Comparison of ENCODE assay signal across 18 cellular contexts in genomic region chr1:246921481-246921880, GRCh38. TPM values are rescaled to one million over a fixed set of nuclear protein-coding genes. Genes with fewer than 3 reads are reported as not detected.
DNase-seq lines count a peak whose midpoint lies in the region; ATAC-seq, FAIRE-seq and TF ChIP-seq lines count a peak whose summit lies in the region.
"Had no signal": no experiment of that assay in that cellular context is flagged by ENCODE, and none has a peak within 500 bp of the region (broad histone marks: within the 10 kb centered on the region; RNA-seq: fewer than 3 reads in every experiment).

No MANE protein-coding gene starts in this region.

- peaks cover 1% of the 10 kb centered on the region for H3K36me3 ChIP-seq in astrocyte (ENCODE audit: insufficient read depth, low read length)

- H3K27ac Mint-ChIP-seq in natural killer cell, result no peak overlapping the region
- H3K27ac Mint-ChIP-seq in natural killer cell treated with Interleukin-12 subunit alpha and Interleukin-12 subunit beta and Interleukin-15 and Interleukin-18, amount 100 ng/mL, for 72 hours, result no peak overlapping the region
- H3K27ac Mint-ChIP-seq in astrocyte (ENCODE audit: unreplicated experiment), result peak overlapping the region; percentile 5
- peak overlapping the region; percentile 44 for H3K27ac Mint-ChIP-seq in mesothelial cell of epicardium
- no peak overlapping the region for H3K27ac Mint-ChIP-seq in stimulated activated naive B cell treated with anti-CD40 and anti-IgM and Interleukin-4, amounts not matched to agents 10 μg/mL and 1 μg/mL and 100 μg/mL, for 72 hours
- H3K27ac Mint-ChIP-seq: H9 had no signal

- no peak for FAIRE-seq in astrocyte (lab: Jason Lieb, UNC)
- FAIRE-seq: A549 had no signal

- intact Hi-C loops in natural killer cell (cut with micrococcal nuclease) (no loop called here), posterior vena cava (cut with DNase I) (no loop called here)

- TF ChIP-seq CTCF in natural killer cell (IDR thresholded peaks at IDR 0.05), result no peak
- TF ChIP-seq CTCF in astrocyte (IDR thresholded peaks at IDR 0.05; ENCODE audit: insufficient read depth, low read depth, low read length), result no peak
- TF ChIP-seq CTCF in mesothelial cell of epicardium (IDR thresholded peaks at IDR 0.05; ENCODE audit: unreplicated experiment), result no peak

- no peak overlapping the region for H3K9ac ChIP-seq in astrocyte (ENCODE audit: low read length)

- H3K9me3 ChIP-seq in astrocyte (ENCODE audit: insufficient read depth, low read depth, low read length), result no peaks in the 10 kb centered on the region
- H3K9me3 ChIP-seq: SJSA1 had no signal

- no peaks in the 10 kb centered on the region for H3K36me3 Mint-ChIP-seq in natural killer cell
- H3K36me3 Mint-ChIP-seq in natural killer cell treated with Interleukin-12 subunit alpha and Interleukin-12 subunit beta and Interleukin-15 and Interleukin-18, amount 100 ng/mL, for 72 hours, result peaks cover 10% of the 10 kb centered on the region
- peaks cover 6% of the 10 kb centered on the region for H3K36me3 Mint-ChIP-seq in astrocyte (ENCODE audit: low read depth, unreplicated experiment)
- peaks cover 9% of the 10 kb centered on the region for H3K36me3 Mint-ChIP-seq in mesothelial cell of epicardium
- peaks cover 10 to 25% of the 10 kb centered on the region in 2 donors for H3K36me3 Mint-ChIP-seq in stimulated activated naive B cell treated with anti-CD40 and anti-IgM and Interleukin-4, amounts not matched to agents 10 μg/mL and 1 μg/mL and 100 μg/mL, for 72 hours

- DNase-seq in natural killer cell (no peak), astrocyte (ENCODE audit: low read depth) (peak; percentile 12), mesothelial cell of epicardium (ENCODE audit: low spot score in 2 of 2, unreplicated experiment in 2 of 2) (no peak), posterior vena cava (ENCODE audit: low spot score) (no peak), HCEC 1CT (no peak)
- DNase-seq in natural killer cell treated with Interleukin-12 subunit alpha and Interleukin-12 subunit beta and Interleukin-15 and Interleukin-18, amount 100 ng/mL, for 72 hours (ENCODE audit: low spot score), result no peak
- DNase-seq in stimulated activated CD4-positive, alpha-beta T cell treated with anti-CD3 and anti-CD28 coated beads, Interleukin-4, amount 100 ng/mL, for 4 hours, result no peak
- DNase-seq in stimulated activated naive B cell treated with anti-CD40 and anti-IgM and Interleukin-4, amounts not matched to agents 10 μg/mL and 1 μg/mL and 100 μg/mL, for 72 hours, result no peak
- DNase-seq: H9, NCI-H1436, NCI-H2029, NCI-H2171 treated with DMSO at 0.1 percent for 48 hours, NCI-H446 treated with DMSO at 0.1 percent for 48 hours, NCI-H774 had no signal

- no peak for ATAC-seq in natural killer cell
- ATAC-seq in natural killer cell treated with Interleukin-12 subunit alpha and Interleukin-12 subunit beta and Interleukin-15 and Interleukin-18, amount 100 ng/mL, for 72 hours, result no peak
- ATAC-seq in stimulated activated naive B cell treated with anti-CD40 and anti-IgM and Interleukin-4, amounts not matched to agents 10 μg/mL and 1 μg/mL and 100 μg/mL, for 72 hours (replicated peaks), result no peak
- ATAC-seq: A549 had no signal

- peak overlapping the region; percentile 19 for H3K4me3 Mint-ChIP-seq in natural killer cell
- no peak overlapping the region for H3K4me3 Mint-ChIP-seq in natural killer cell treated with Interleukin-12 subunit alpha and Interleukin-12 subunit beta and Interleukin-15 and Interleukin-18, amount 100 ng/mL, for 72 hours
- H3K4me3 Mint-ChIP-seq in astrocyte (ENCODE audit: unreplicated experiment), result peak overlapping the region; percentile 37
- H3K4me3 Mint-ChIP-seq in mesothelial cell of epicardium, result no peak overlapping the region
- H3K4me3 Mint-ChIP-seq in stimulated activated naive B cell treated with anti-CD40 and anti-IgM and Interleukin-4, amounts not matched to agents 10 μg/mL and 1 μg/mL and 100 μg/mL, for 72 hours, result no peak overlapping the region
- H3K4me3 Mint-ChIP-seq: H9 had no signal

- H4K20me1 ChIP-seq in astrocyte (ENCODE audit: insufficient read depth, low read length), result peaks cover 75% of the 10 kb centered on the region

- no peak overlapping the region for H3K4me3 ChIP-seq in astrocyte (ENCODE audit: insufficient read depth, low read depth, low read length)
- H3K4me3 ChIP-seq: A549, SJSA1 had no signal

- no peaks in the 10 kb centered on the region for H3K27me3 ChIP-seq in astrocyte (ENCODE audit: insufficient read depth, low read length)
- H3K27me3 ChIP-seq: SJSA1 had no signal

- no peak overlapping the region for H2AFZ ChIP-seq in astrocyte (ENCODE audit: low read depth, low read length)

- no peaks in the 10 kb centered on the region for H3K4me1 ChIP-seq in astrocyte (ENCODE audit: insufficient read depth, low read length)
- H3K4me1 ChIP-seq: A549 had no signal

- H3K27ac ChIP-seq in astrocyte (ENCODE audit: low read depth, low read length), result no peak overlapping the region
- H3K27ac ChIP-seq: A549, C4-2B, HL-60, SJSA1 had no signal

- H3K9me3 Mint-ChIP-seq in natural killer cell, result no peaks in the 10 kb centered on the region
- H3K9me3 Mint-ChIP-seq in natural killer cell treated with Interleukin-12 subunit alpha and Interleukin-12 subunit beta and Interleukin-15 and Interleukin-18, amount 100 ng/mL, for 72 hours, result no peaks in the 10 kb centered on the region
- peaks cover 4% of the 10 kb centered on the region for H3K9me3 Mint-ChIP-seq in astrocyte (ENCODE audit: unreplicated experiment)
- peaks cover 5% of the 10 kb centered on the region for H3K9me3 Mint-ChIP-seq in mesothelial cell of epicardium
- peaks cover 0 to 1% of the 10 kb centered on the region in 2 donors for H3K9me3 Mint-ChIP-seq in stimulated activated naive B cell treated with anti-CD40 and anti-IgM and Interleukin-4, amounts not matched to agents 10 μg/mL and 1 μg/mL and 100 μg/mL, for 72 hours
- H3K9me3 Mint-ChIP-seq: H9 had no signal

- H3K79me2 ChIP-seq in astrocyte (ENCODE audit: insufficient read depth, low read length), result peaks cover 97% of the 10 kb centered on the region

- no peak overlapping the region for H3K4me2 ChIP-seq in astrocyte (ENCODE audit: low read length)
- H3K4me2 ChIP-seq: A549 had no signal

- H3K4me1 Mint-ChIP-seq in natural killer cell, result peaks cover 42% of the 10 kb centered on the region in 2 donors
- H3K4me1 Mint-ChIP-seq in natural killer cell treated with Interleukin-12 subunit alpha and Interleukin-12 subunit beta and Interleukin-15 and Interleukin-18, amount 100 ng/mL, for 72 hours (ENCODE audit: low read depth in 2 of 2), result peaks cover 11 to 32% of the 10 kb centered on the region in 2 donors
- peaks cover 4% of the 10 kb centered on the region for H3K4me1 Mint-ChIP-seq in astrocyte (ENCODE audit: low read depth, unreplicated experiment)
- peaks cover 6% of the 10 kb centered on the region for H3K4me1 Mint-ChIP-seq in mesothelial cell of epicardium
- peaks cover 8 to 36% of the 10 kb centered on the region in 2 donors for H3K4me1 Mint-ChIP-seq in stimulated activated naive B cell treated with anti-CD40 and anti-IgM and Interleukin-4, amounts not matched to agents 10 μg/mL and 1 μg/mL and 100 μg/mL, for 72 hours

- H3K27me3 Mint-ChIP-seq in natural killer cell (ENCODE audit: low read depth in 2 of 2) (no peaks in the 10 kb centered on the region), astrocyte (ENCODE audit: low read depth, unreplicated experiment) (no peaks in the 10 kb centered on the region), mesothelial cell of epicardium (ENCODE audit: low read depth) (no peaks in the 10 kb centered on the region)
- no peaks in the 10 kb centered on the region for H3K27me3 Mint-ChIP-seq in natural killer cell treated with Interleukin-12 subunit alpha and Interleukin-12 subunit beta and Interleukin-15 and Interleukin-18, amount 100 ng/mL, for 72 hours
- no peaks in the 10 kb centered on the region for H3K27me3 Mint-ChIP-seq in stimulated activated naive B cell treated with anti-CD40 and anti-IgM and Interleukin-4, amounts not matched to agents 10 μg/mL and 1 μg/mL and 100 μg/mL, for 72 hours

RNA-seq across cellular contexts. Expression of gene AHCTF1, which starts 10.3 kb away (rescaled TPM):
- total RNA-seq in natural killer cell, result 10 to 100 TPM; 46.5 to 50.2 (median 47.4) TPM
- 10 to 100 TPM; 38.9 to 53.8 TPM for total RNA-seq in natural killer cell treated with Interleukin-12 subunit alpha and Interleukin-12 subunit beta and Interleukin-15 and Interleukin-18, amount 100 ng/mL, for 72 hours
- total RNA-seq in astrocyte, result 40.0 and 44.0 TPM in 2 replicates
- 35.1 to 40.2 TPM (median 38.7 TPM) in 3 replicates for total RNA-seq in mesothelial cell of epicardium
- total RNA-seq in posterior vena cava, result 10 to 100 TPM; 22.6 to 33.4 TPM

Comparison
In these comparisons a context has a peak if more than half of its experiments do, and no peak if none do; other contexts are left out.
1. H3K4me3 Mint-ChIP-seq: peak in natural killer cell (single experiment) and astrocyte (single experiment); none in natural killer cell treated with Interleukin-12 subunit alpha and Interleukin-12 subunit beta and Interleukin-15 and Interleukin-18, amount 100 ng/mL, for 72 hours (single experiment), mesothelial cell of epicardium (single experiment) and stimulated activated naive B cell treated with anti-CD40 and anti-IgM and Interleukin-4, amounts not matched to agents 10 μg/mL and 1 μg/mL and 100 μg/mL, for 72 hours (0 of 2).
2. H3K27ac Mint-ChIP-seq: peak in astrocyte (single experiment) and mesothelial cell of epicardium (single experiment); none in natural killer cell (0 of 2), natural killer cell treated with Interleukin-12 subunit alpha and Interleukin-12 subunit beta and Interleukin-15 and Interleukin-18, amount 100 ng/mL, for 72 hours (0 of 2) and stimulated activated naive B cell treated with anti-CD40 and anti-IgM and Interleukin-4, amounts not matched to agents 10 μg/mL and 1 μg/mL and 100 μg/mL, for 72 hours (single experiment).